Comparison of ENCODE assay signal across 1 cellular context in genomic region chr2:25497862-25498407, GRCh38.
TF ChIP-seq lines count a peak whose summit lies in the region.

No MANE protein-coding gene starts in this region.

TF ChIP-seq in GM12878, 131 proteins besides CTCF, POLR2A, EP300 and RAD21 (continued from another document and continues in another):
- TF ChIP-seq PKNOX1 (IDR thresholded peaks at IDR 0.05), result no peak
- 0 out of 2 replicates have a peak, but pooled peaks have one; percentile 26 for TF ChIP-seq MLLT1 (IDR thresholded peaks at IDR 0.05)
- no peak for TF ChIP-seq ZBTB40 (IDR thresholded peaks at IDR 0.05; ENCODE audit: borderline replicate concordance)
- peak; percentile 81; the same call in 1 of the 2 replicates for TF ChIP-seq ATF2 (IDR thresholded peaks at IDR 0.05; ENCODE audit: low read length)
- TF ChIP-seq HSF1 (IDR thresholded peaks at IDR 0.05; ENCODE audit: low read depth, low read length), result no peak
- TF ChIP-seq RCOR1 (conservative IDR thresholded peaks at IDR 0.05; ENCODE audit: low read depth, low read length), result 0 out of 2 replicates have a peak, but pooled peaks have one; percentile 63
- peak; percentile 85 for TF ChIP-seq MTA2 (IDR thresholded peaks at IDR 0.05; ENCODE audit: low read depth)
- TF ChIP-seq SPI1 (IDR thresholded peaks at IDR 0.05; ENCODE audit: borderline replicate concordance, insufficient read depth, low read depth, low read length), result peak; percentile 77
- TF ChIP-seq HDAC6 (IDR thresholded peaks at IDR 0.05; ENCODE audit: unreplicated experiment), result no peak
- peak; percentile 92 for TF ChIP-seq NFIC (IDR thresholded peaks at IDR 0.05; ENCODE audit: low read depth, low read length)
- no peak for TF ChIP-seq CBX5 (IDR thresholded peaks at IDR 0.05; ENCODE audit: low read depth)
- no peak for TF ChIP-seq SRF (IDR thresholded peaks at IDR 0.05; ENCODE audit: low read depth in 2 of 2, low read length in 2 of 2)
- TF ChIP-seq CREB1 (IDR thresholded peaks at IDR 0.05; ENCODE audit: low read depth), result peak; percentile 52; the same call in 1 of the 2 replicates
- TF ChIP-seq IKZF2 (IDR thresholded peaks at IDR 0.05), result peak; percentile 83 to 86
- TF ChIP-seq POLR2AphosphoS2 (IDR thresholded peaks at IDR 0.05; ENCODE audit: low read depth, low read length), result no peak
- no peak for TF ChIP-seq NKRF (conservative IDR thresholded peaks at IDR 0.05)
- TF ChIP-seq ZNF217 (IDR thresholded peaks at IDR 0.05), result no peak; the same call in 1 of the 2 replicates
- TF ChIP-seq IRF5 (IDR thresholded peaks at IDR 0.05; ENCODE audit: borderline replicate concordance), result no peak
- no peak for TF ChIP-seq GABPA (IDR thresholded peaks at IDR 0.05; ENCODE audit: low read depth)
- no peak for TF ChIP-seq ZNF24 (IDR thresholded peaks at IDR 0.05)
- TF ChIP-seq SKIL (IDR thresholded peaks at IDR 0.05; ENCODE audit: low read depth, poor library complexity, severe bottlenecking), result peak; percentile 88
- TF ChIP-seq NBN (IDR thresholded peaks at IDR 0.05), result peak; percentile 73
- TF ChIP-seq SMAD1 (IDR thresholded peaks at IDR 0.05; ENCODE audit: low read depth, partially characterized antibody), result no peak
- no peak for TF ChIP-seq MAX (IDR thresholded peaks at IDR 0.05; ENCODE audit: low read depth, low read length)
- no peak for TF ChIP-seq CUX1 (IDR thresholded peaks at IDR 0.05; ENCODE audit: insufficient replicate concordance, low read depth, low read length)
- TF ChIP-seq SMAD5 (IDR thresholded peaks at IDR 0.05; ENCODE audit: low read depth), result no peak
- TF ChIP-seq SREBF2 (IDR thresholded peaks at IDR 0.05; ENCODE audit: low read length), result no peak
- TF ChIP-seq HDGF (IDR thresholded peaks at IDR 0.05), result no peak
- no peak for TF ChIP-seq MYC (IDR thresholded peaks at IDR 0.05; ENCODE audit: insufficient read depth, insufficient read length, insufficient replicate concordance, low read length, severe bottlenecking)
- no peak for TF ChIP-seq NFYA (IDR thresholded peaks at IDR 0.05; ENCODE audit: borderline replicate concordance, low read depth, low read length)
- TF ChIP-seq HDAC2 (IDR thresholded peaks at IDR 0.05), result no peak
- TF ChIP-seq ZBTB33 (IDR thresholded peaks at IDR 0.05), result no peak
- TF ChIP-seq CREM (IDR thresholded peaks at IDR 0.05; ENCODE audit: low read depth), result no peak
